Comparison of ENCODE assay signal across 23 cellular contexts in genomic region chr15:81006124-81006523, GRCh38.
"Had no signal": no experiment of that assay in that cellular context is flagged by ENCODE, and none has a peak within 500 bp of the region (broad histone marks: within the 10 kb centered on the region; RNA-seq: fewer than 3 reads in every experiment).

No MANE protein-coding gene starts in this region.

- H3K4me3 ChIP-seq: adrenal gland, coronary artery, hepatocyte, ovary, transverse colon, vagina had no signal

- H3K4me1 ChIP-seq: foreskin keratinocyte had no signal

- H3K4me2 ChIP-seq: hepatocyte had no signal

- H2AFZ ChIP-seq: hepatocyte had no signal

- DNase-seq: activated CD4-positive, alpha-beta T cell treated with anti-CD3 and anti-CD28 coated beads for 1 hour; activated CD4-positive, alpha-beta T cell treated with anti-CD3 and anti-CD28 coated beads, Interleukin-2, amount 50 U/mL, for 1 hour; activated CD8-positive, alpha-beta memory T cell treated with anti-CD3 and anti-CD28 coated beads, Interleukin-2, amount 50 U/mL, for 4 hours; activated T-cell treated with anti-CD3 and anti-CD28 coated beads, Interleukin-2, amount 50 U/mL, for 24 hours; adrenal gland; cerebellar nuclear complex; erythroblast; foreskin keratinocyte; glutamatergic neuron; immature natural killer cell; mammary epithelial cell; midbrain; natural killer cell; ovary; right cardiac atrium; stimulated activated CD4-positive, alpha-beta T cell treated with anti-CD3 and anti-CD28 coated beads, Interleukin-12 subunit alpha, Interleukin-12 subunit beta, amount 100 ng/mL, for 4 hours; stimulated activated CD4-positive, alpha-beta T cell treated with anti-CD3 and anti-CD28 coated beads, Interleukin-4, amount 100 ng/mL, for 4 hours; stimulated activated naive CD8-positive, alpha-beta T cell treated with anti-CD3 and anti-CD28 coated beads, Interleukin-15, amount 100 ng/mL, for 72 hours; T-cell; transverse colon had no signal

- H3K36me3 ChIP-seq: ovary, transverse colon had no signal

- H3K9me3 ChIP-seq: adrenal gland, ovary, transverse colon, vagina had no signal

- H3K27me3 ChIP-seq: adrenal gland, foreskin keratinocyte, hepatocyte, ovary, transverse colon, vagina had no signal

- H3K27ac ChIP-seq: coronary artery, foreskin keratinocyte, hepatocyte, ovary, vagina had no signal
